Comparison of ENCODE assay signal across 23 cellular contexts in the genomic region with DNA sequence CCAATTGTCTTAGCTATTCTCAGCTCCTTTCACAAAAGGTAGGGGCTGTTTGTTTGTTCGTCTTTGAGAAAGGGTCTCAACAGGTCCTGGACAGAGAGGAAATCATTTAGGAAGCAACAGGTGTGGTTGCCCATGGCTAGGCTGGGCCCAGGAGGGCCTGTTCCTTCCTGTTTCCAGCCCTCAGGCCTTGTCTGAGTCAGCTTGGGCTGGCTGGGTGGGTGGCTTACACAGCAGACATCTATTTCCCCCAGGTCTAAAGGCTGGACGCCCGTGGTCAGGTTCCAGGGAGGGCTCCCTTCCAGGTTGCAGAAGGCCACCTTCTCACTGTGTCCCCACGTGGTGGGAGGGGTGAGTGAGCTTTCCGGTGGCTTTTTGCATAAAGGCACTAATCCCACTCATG. TPM values are rescaled to one million over a fixed set of nuclear protein-coding genes. Genes with fewer than 3 reads are reported as not detected.
"Had no signal": no experiment of that assay in that cellular context is flagged by ENCODE, and none has a peak within 500 bp of the region (broad histone marks: within the 10 kb centered on the region; RNA-seq: fewer than 3 reads in every experiment).

No MANE protein-coding gene starts in this region.

- H3K9me3 ChIP-seq: spleen, thoracic aorta, upper lobe of left lung had no signal

- H3K27ac ChIP-seq: left ventricle myocardium inferior, spleen, thoracic aorta, upper lobe of left lung, VCaP had no signal

- ATAC-seq: activated CD4-positive, CD25-positive, alpha-beta regulatory T cell treated with anti-CD3 and anti-CD28 coated beads, Interleukin-2, amount 50 U/mL, for 24 hours; activated naive CD4-positive, alpha-beta T cell treated with anti-CD3 and anti-CD28 coated beads, Interleukin-2, amount 50 U/mL, for 72 hours had no signal

- H3K27ac Mint-ChIP-seq: activated CD4-positive, alpha-beta memory T cell treated with anti-CD3 and anti-CD28 coated beads, Interleukin-2, amount 10 ng/mL, durations not matched to agents 7 days and 5 days; activated CD4-positive, alpha-beta T cell treated with anti-CD3 and anti-CD28 coated beads, Interleukin-2, amount 10 ng/mL, durations not matched to agents 24 days and 14 days; activated naive CD4-positive, alpha-beta T cell treated with anti-CD3 and anti-CD28 coated beads, Interleukin-2, amount 50 U/mL, for 72 hours; brain; natural killer cell treated with Interleukin-12 subunit alpha and Interleukin-12 subunit beta and Interleukin-15 and Interleukin-18, amount 100 ng/mL, for 72 hours; progenitor cell of endocrine pancreas had no signal

- H3K4me1 Mint-ChIP-seq: activated CD4-positive, alpha-beta memory T cell treated with anti-CD3 and anti-CD28 coated beads, Interleukin-2, amount 10 ng/mL, durations not matched to agents 7 days and 5 days; activated CD4-positive, alpha-beta T cell treated with anti-CD3 and anti-CD28 coated beads, Interleukin-2, amount 10 ng/mL, durations not matched to agents 24 days and 14 days; immature natural killer cell had no signal

- H3K27me3 ChIP-seq: upper lobe of left lung had no signal

- H3K36me3 ChIP-seq: left ventricle myocardium inferior, spleen, thoracic aorta, upper lobe of left lung had no signal

- H3K36me3 Mint-ChIP-seq: activated naive CD4-positive, alpha-beta T cell treated with anti-CD3 and anti-CD28 coated beads, Interleukin-2, amount 50 U/mL, for 72 hours; brain; immature natural killer cell; natural killer cell treated with Interleukin-12 subunit alpha and Interleukin-12 subunit beta and Interleukin-15 and Interleukin-18, amount 100 ng/mL, for 72 hours had no signal

- H3K4me3 ChIP-seq: left ventricle myocardium inferior, spleen, thoracic aorta, upper lobe of left lung had no signal

- DNase-seq: activated CD4-positive, alpha-beta memory T cell treated with anti-CD3 and anti-CD28 coated beads, Interleukin-2, amount 10 ng/mL, durations not matched to agents 7 days and 5 days; activated CD4-positive, alpha-beta T cell treated with anti-CD3 and anti-CD28 coated beads, Interleukin-2, amount 10 ng/mL, durations not matched to agents 24 days and 14 days; activated gamma-delta T cell treated with Interleukin-2 at 50 U/mL for 16 hours; activated T-cell treated with anti-CD3 and anti-CD28 coated beads, Interleukin-2, amount 50 U/mL, for 1 hour; central memory CD4-positive, alpha-beta T cell; effector memory CD4-positive, alpha-beta T cell; foreskin melanocyte; immature natural killer cell; left ventricle myocardium inferior; midbrain; retina; spleen; stimulated activated CD4-positive, alpha-beta T cell treated with anti-CD3 and anti-CD28 coated beads, Interleukin-4, amount 100 ng/mL, for 1 hour had no signal

- H3K27me3 Mint-ChIP-seq: activated CD4-positive, alpha-beta T cell treated with anti-CD3 and anti-CD28 coated beads, Interleukin-2, amount 10 ng/mL, durations not matched to agents 24 days and 14 days; progenitor cell of endocrine pancreas had no signal

- H3K4me3 Mint-ChIP-seq: activated CD4-positive, alpha-beta memory T cell treated with anti-CD3 and anti-CD28 coated beads, Interleukin-2, amount 10 ng/mL, durations not matched to agents 7 days and 5 days; activated CD4-positive, alpha-beta T cell treated with anti-CD3 and anti-CD28 coated beads, Interleukin-2, amount 10 ng/mL, durations not matched to agents 24 days and 14 days; brain; immature natural killer cell; natural killer cell treated with Interleukin-12 subunit alpha and Interleukin-12 subunit beta and Interleukin-15 and Interleukin-18, amount 100 ng/mL, for 72 hours had no signal

- H3K4me1 ChIP-seq: left ventricle myocardium inferior, spleen, upper lobe of left lung had no signal

- H3K9me3 Mint-ChIP-seq: activated CD4-positive, alpha-beta memory T cell treated with anti-CD3 and anti-CD28 coated beads, Interleukin-2, amount 10 ng/mL, durations not matched to agents 7 days and 5 days; activated CD4-positive, alpha-beta T cell treated with anti-CD3 and anti-CD28 coated beads, Interleukin-2, amount 10 ng/mL, durations not matched to agents 24 days and 14 days; immature natural killer cell; natural killer cell treated with Interleukin-12 subunit alpha and Interleukin-12 subunit beta and Interleukin-15 and Interleukin-18, amount 100 ng/mL, for 72 hours had no signal

RNA-seq across cellular contexts. Expression of a gene that starts 45.4 kb away (rescaled TPM):
- total RNA-seq: endothelial cell of umbilical vein; natural killer cell treated with Interleukin-12 subunit alpha and Interleukin-12 subunit beta and Interleukin-15 and Interleukin-18, amount 100 ng/mL, for 72 hours; T-helper 2 cell treated with Interferon-gamma antibody and Interleukin-4, amounts not matched to agents 100 ng/mL and 5 ng/mL, for 36 hours had no signal
- polyA plus RNA-seq: endothelial cell of umbilical vein, immature natural killer cell had no signal
